ENCODE assay signal across 18 cellular contexts in genomic region chr3:95905182-95905581, GRCh38.
DNase-seq lines count a peak whose midpoint lies in the region; ATAC-seq, FAIRE-seq and TF ChIP-seq lines count a peak whose summit lies in the region.
"Had no signal": no experiment of that assay in that cellular context is flagged by ENCODE, and none has a peak within 500 bp of the region (broad histone marks: within the 10 kb centered on the region; RNA-seq: fewer than 3 reads in every experiment).

No MANE protein-coding gene starts in this region.

- no peak for ATAC-seq in stimulated activated naive CD8-positive, alpha-beta T cell treated with anti-CD3 and anti-CD28 coated beads, Interleukin-15, Interleukin-2, amounts not matched to agents 100 U/mL and 50 U/mL, for 24 hours
- ATAC-seq: CD8-positive, alpha-beta T cell; K562 had no signal

- TF ChIP-seq CTCF in bronchial epithelial cell (IDR thresholded peaks at IDR 0.05; ENCODE audit: insufficient read depth, low read length, severe bottlenecking) (no peak), fibroblast of pulmonary artery (IDR thresholded peaks at IDR 0.05; ENCODE audit: low read length, missing control alignments) (no peak)

- H2AFZ ChIP-seq in GM23248 (no peak overlapping the region), mesenchymal stem cell (ENCODE audit: low read depth, low read length) (no peak overlapping the region)

- H3K56ac ChIP-seq in mesendoderm (ENCODE audit: low read length): no peak overlapping the region

- FAIRE-seq in bronchial epithelial cell (lab: Jason Lieb, UNC): no peak
- FAIRE-seq: GM12891, GM19239, K562 had no signal

- H2AK5ac ChIP-seq in mesenchymal stem cell (ENCODE audit: low read length, severe bottlenecking) (no peak overlapping the region), mesendoderm (ENCODE audit: low read length) (no peak overlapping the region)

- no peaks in the 10 kb centered on the region for H4K20me1 ChIP-seq in GM23248 (ENCODE audit: insufficient read depth)

- no peaks in the 10 kb centered on the region for H3K27me3 ChIP-seq in GM23248 (replicated peaks; ENCODE audit: insufficient read depth)
- H3K27me3 ChIP-seq in bronchial epithelial cell (ENCODE audit: control insufficient read depth, insufficient read depth, low read length): no peaks in the 10 kb centered on the region
- no peaks in the 10 kb centered on the region for H3K27me3 ChIP-seq in mesenchymal stem cell (ENCODE audit: control insufficient read depth in 1 of 2, insufficient read depth in 1 of 2, low read length in 2 of 2)
- no peaks in the 10 kb centered on the region for H3K27me3 ChIP-seq in mesendoderm (ENCODE audit: insufficient read depth, low read length, poor library complexity)

- H2BK120ac ChIP-seq in mesenchymal stem cell (ENCODE audit: low read depth, low read length): no peak overlapping the region
- H2BK120ac ChIP-seq in mesendoderm (ENCODE audit: low read depth, low read length): no peak overlapping the region

- H3K4me3 ChIP-seq in GM23248: no peak overlapping the region
- no peak overlapping the region for H3K4me3 ChIP-seq in bronchial epithelial cell (ENCODE audit: low read depth, low read length)
- H3K4me3 ChIP-seq in fibroblast of pulmonary artery (replicated peaks; ENCODE audit: low read depth, low read length): no peak overlapping the region
- no peak overlapping the region for H3K4me3 ChIP-seq in mesenchymal stem cell (ENCODE audit: insufficient read depth in 1 of 2, low read depth in 1 of 2, low read length in 2 of 2)
- no peak overlapping the region for H3K4me3 ChIP-seq in mesendoderm (ENCODE audit: low read length)
- H3K4me3 ChIP-seq: HAP-1, K562 had no signal

- H3F3A ChIP-seq in GM23248 (ENCODE audit: insufficient read depth): no peaks in the 10 kb centered on the region

- H3K4me1 ChIP-seq in GM23248 (ENCODE audit: insufficient read depth) (no peaks in the 10 kb centered on the region), mesenchymal stem cell (ENCODE audit: control insufficient read depth, insufficient read depth, low read depth, low read length) (no peaks in the 10 kb centered on the region), mesendoderm (ENCODE audit: control insufficient read depth, low read depth, low read length) (no peaks in the 10 kb centered on the region)
- H3K4me1 ChIP-seq: HAP-1 had no signal

- H3K9me3 ChIP-seq in GM23248 (ENCODE audit: low read depth) (no peaks in the 10 kb centered on the region), mesenchymal stem cell (ENCODE audit: control insufficient read depth, low read length) (no peaks in the 10 kb centered on the region)
- H3K9me3 ChIP-seq: HAP-1 had no signal

- DNase-seq in GM23248 (peak; percentile 9), bronchial epithelial cell (ENCODE audit: low read depth) (peak; percentile 12), fibroblast of pulmonary artery (ENCODE audit: low read depth) (peak; percentile 29), mesenchymal stem cell (peak; percentile 19), MV-4-11 (lab: John Stamatoyannopoulos, UW) (no peak), mesendoderm (no peak), HuH-7.5 (ENCODE audit: low spot score) (no peak)
- DNase-seq in stimulated activated naive CD8-positive, alpha-beta T cell treated with anti-CD3 and anti-CD28 coated beads, Interleukin-15, Interleukin-2, amounts not matched to agents 100 U/mL and 50 U/mL, for 24 hours: no peak
- DNase-seq: ACHN; Calu3; CD8-positive, alpha-beta T cell; DMS79 treated with DMSO at 0.1 percent for 48 hours; IMR-90 had no signal

- H3K9ac ChIP-seq in GM23248 (no peak overlapping the region), mesenchymal stem cell (ENCODE audit: low read length) (no peak overlapping the region), mesendoderm (ENCODE audit: low read length) (no peak overlapping the region)

- no peak overlapping the region for H3K14ac ChIP-seq in mesenchymal stem cell (ENCODE audit: low read length in 2 of 2)

- H2BK15ac ChIP-seq in mesenchymal stem cell (ENCODE audit: low read depth, poor library complexity, severe bottlenecking): no peak overlapping the region
- H2BK15ac ChIP-seq in mesendoderm (replicated peaks; ENCODE audit: low read depth): no peak overlapping the region

- H3K23ac ChIP-seq in mesenchymal stem cell (ENCODE audit: low read length in 2 of 2) (no peak overlapping the region), mesendoderm (ENCODE audit: low read length) (no peak overlapping the region)

- H4K8ac ChIP-seq in mesenchymal stem cell (ENCODE audit: low read length): no peak overlapping the region
- H4K8ac ChIP-seq in mesendoderm (ENCODE audit: low read depth, low read length): no peak overlapping the region

- no peak overlapping the region for H4K91ac ChIP-seq in mesenchymal stem cell (ENCODE audit: low read length)

- H3K4me2 ChIP-seq in GM23248 (ENCODE audit: unreplicated experiment) (no peak overlapping the region), mesenchymal stem cell (ENCODE audit: low read length, poor library complexity, severe bottlenecking) (no peak overlapping the region), mesendoderm (ENCODE audit: low read length) (no peak overlapping the region)

- no peaks in the 10 kb centered on the region for H3K36me3 ChIP-seq in GM23248 (ENCODE audit: low read depth)
- no peaks in the 10 kb centered on the region for H3K36me3 ChIP-seq in bronchial epithelial cell (ENCODE audit: control insufficient read depth, insufficient read depth, low read length)
- H3K36me3 ChIP-seq in mesenchymal stem cell (ENCODE audit: control insufficient read depth in 1 of 2, insufficient read depth in 2 of 2, low read depth in 1 of 2, low read length in 2 of 2): no peaks in the 10 kb centered on the region
- H3K36me3 ChIP-seq in mesendoderm (ENCODE audit: control insufficient read depth, insufficient read depth, low read length): no peaks in the 10 kb centered on the region
- H3K36me3 ChIP-seq: HAP-1 had no signal

- no peak overlapping the region for H3K18ac ChIP-seq in mesenchymal stem cell (ENCODE audit: low read depth in 1 of 2, low read length in 2 of 2)
- H3K18ac ChIP-seq in mesendoderm (ENCODE audit: low read length): no peak overlapping the region

- H2BK5ac ChIP-seq in mesenchymal stem cell (ENCODE audit: low read depth, low read length, poor library complexity, severe bottlenecking): no peak overlapping the region
- no peak overlapping the region for H2BK5ac ChIP-seq in mesendoderm (ENCODE audit: low read length)

- H3K79me1 ChIP-seq in mesenchymal stem cell (replicated peaks; ENCODE audit: low read length, poor library complexity, severe bottlenecking) (no peaks in the 10 kb centered on the region), mesendoderm (ENCODE audit: low read length) (no peaks in the 10 kb centered on the region)

- H3K79me2 ChIP-seq in GM23248 (ENCODE audit: insufficient read depth): no peaks in the 10 kb centered on the region
- no peaks in the 10 kb centered on the region for H3K79me2 ChIP-seq in mesendoderm (ENCODE audit: control insufficient read depth, insufficient read depth, low read length)

- WGBS in GM23248 (ENCODE audit: low coverage in 1 of 2, low lambda C conversion rate in 2 of 2, missing lambda C conversion rate in 2 of 2), 2 experiments: 73 to 74% methylated on average over 1 of the region's 1 CpG
- 18% methylated on average over 1 of the region's 1 CpG for WGBS in mesenchymal stem cell
- WGBS in mesendoderm (ENCODE audit: extremely low coverage, insufficient coverage, low lambda C conversion rate): no CpG with 5 or more reads among the region's 1 CpG

- H2BK12ac ChIP-seq in mesenchymal stem cell (ENCODE audit: low read length in 2 of 2): no peak overlapping the region

- H3K9me2 ChIP-seq in GM23248 (ENCODE audit: insufficient read depth): peaks cover 3% of the 10 kb centered on the region

- H3K4ac ChIP-seq in mesenchymal stem cell (ENCODE audit: low read depth in 1 of 2, low read length in 2 of 2) (no peak overlapping the region), mesendoderm (ENCODE audit: low read depth, low read length) (no peak overlapping the region)

- H4K5ac ChIP-seq in mesendoderm (ENCODE audit: low read length): no peak overlapping the region

- in situ Hi-C loops in GM23248 (cut with MboI): no loop called here

- no peak overlapping the region for H3K27ac ChIP-seq in GM23248
- H3K27ac ChIP-seq in mesenchymal stem cell (ENCODE audit: low read length, poor library complexity, severe bottlenecking): no peak overlapping the region
- H3K27ac ChIP-seq in mesendoderm (ENCODE audit: low read depth, low read length): no peak overlapping the region
- H3K27ac ChIP-seq: HL-60 had no signal

Comparison
In these comparisons a context has a peak if more than half of its experiments do, and no peak if none do; other contexts are left out.
1. DNase-seq: peak in GM23248 (single experiment), bronchial epithelial cell (single experiment), fibroblast of pulmonary artery (single experiment) and mesenchymal stem cell (single experiment); none in MV-4-11 (single experiment), mesendoderm (single experiment), stimulated activated naive CD8-positive, alpha-beta T cell treated with anti-CD3 and anti-CD28 coated beads, Interleukin-15, Interleukin-2, amounts not matched to agents 100 U/mL and 50 U/mL, for 24 hours (single experiment) and HuH-7.5 (single experiment).